Comparison of ENCODE assay signal across 8 cellular contexts in the genomic region with DNA sequence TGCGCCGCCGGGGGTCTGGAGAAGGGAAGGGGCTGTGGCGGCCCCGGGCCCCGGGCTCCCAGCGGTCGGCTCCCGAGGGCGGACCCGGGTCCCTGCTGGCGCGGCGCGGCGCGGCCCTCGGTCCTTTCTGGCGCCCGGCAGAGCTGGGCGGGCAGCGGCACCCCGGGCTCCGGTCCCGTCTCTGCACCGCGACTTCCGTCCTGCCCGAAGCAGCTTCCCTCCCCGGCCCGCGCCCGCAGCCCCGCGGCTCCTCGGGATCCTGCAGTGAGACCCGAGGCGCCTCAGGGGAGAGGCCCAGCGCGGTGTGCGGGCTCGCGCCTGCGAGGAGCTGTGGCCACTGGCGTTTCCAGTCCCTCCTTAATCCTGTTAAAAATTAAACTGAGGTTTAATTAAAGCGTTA. TPM values are rescaled to one million over a fixed set of nuclear protein-coding genes. Genes with fewer than 3 reads are reported as not detected.
A peak's percentile ranks its signal among the peaks of the same experiment; 100 is the strongest.
DNase-seq lines count a peak whose midpoint lies in the region; ATAC-seq and TF ChIP-seq lines count a peak whose summit lies in the region.
"Not testable (repeated sequence)": the region's sequence is repeated elsewhere in the genome, so short reads cannot be mapped to it uniquely, and the experiment has no call there.

No MANE protein-coding gene starts in this region.

- peaks cover 14% of the 10 kb centered on the region for H3K79me2 ChIP-seq in GM23338 (replicated peaks; ENCODE audit: insufficient read depth)

- not testable (repeated sequence) for H3K36me3 ChIP-seq in GM23338 (ENCODE audit: insufficient read depth)

- H3K9me2 ChIP-seq in GM23338 (ENCODE audit: insufficient read depth), result not testable (repeated sequence)

- not testable (repeated sequence) for H2AFZ ChIP-seq in GM23338

- H3K27ac ChIP-seq in GM23338 (ENCODE audit: low read depth), result not testable (repeated sequence)

- not testable (repeated sequence) for H3K27me3 Mint-ChIP-seq in GM23338 (ENCODE audit: insufficient read depth, low read depth, poor library complexity); activated CD8-positive, alpha-beta memory T cell treated with anti-CD3 and anti-CD28 coated beads, Interleukin-2, amount 10 ng/mL, durations not matched to agents 7 days and 5 days

- not testable (repeated sequence) for H3K4me2 ChIP-seq in GM23338

- H3K4me1 Mint-ChIP-seq in GM23338; activated CD8-positive, alpha-beta memory T cell treated with anti-CD3 and anti-CD28 coated beads, Interleukin-2, amount 10 ng/mL, durations not matched to agents 7 days and 5 days: not testable (repeated sequence)

- not testable (repeated sequence) for H4K20me1 ChIP-seq in GM23338 (replicated peaks; ENCODE audit: insufficient read depth)

- not testable (repeated sequence) for H3F3A ChIP-seq in GM23338 (replicated peaks; ENCODE audit: low read depth)

- H3K36me3 Mint-ChIP-seq in GM23338 (ENCODE audit: low read depth), result peaks cover 22% of the 10 kb centered on the region
- H3K36me3 Mint-ChIP-seq in activated CD8-positive, alpha-beta memory T cell treated with anti-CD3 and anti-CD28 coated beads, Interleukin-2, amount 10 ng/mL, durations not matched to agents 7 days and 5 days, result peaks cover 21% of the 10 kb centered on the region

- not testable (repeated sequence) for H3K4me1 ChIP-seq in GM23338 (ENCODE audit: insufficient read depth)

- intact Hi-C loops in left colon (cut with DNase I, micrococcal nuclease), result not testable (repeated sequence)

- CTCF ChIA-PET in activated CD8-positive, alpha-beta memory T cell treated with anti-CD3 and anti-CD28 coated beads, Interleukin-2, amount 10 ng/mL, durations not matched to agents 7 days and 5 days (lab: Charles Lee), result not testable (repeated sequence)

- H3K9me3 Mint-ChIP-seq in GM23338, result peaks cover 17% of the 10 kb centered on the region
- H3K9me3 Mint-ChIP-seq in activated CD8-positive, alpha-beta memory T cell treated with anti-CD3 and anti-CD28 coated beads, Interleukin-2, amount 10 ng/mL, durations not matched to agents 7 days and 5 days (ENCODE audit: low read depth), result not testable (repeated sequence)

- not testable (repeated sequence) for TF ChIP-seq CTCF in GM23338 (conservative IDR thresholded peaks at IDR 0.05; ENCODE audit: low read depth in 2 of 2)

- ATAC-seq in GM18519 (IDR thresholded peaks at IDR 0.05; ENCODE audit: low FRiP score, unreplicated experiment) (peak; percentile 30), GM19452 (IDR thresholded peaks at IDR 0.05; ENCODE audit: unreplicated experiment) (peak; percentile 60), GM23338 (peak; percentile 84), HG03039 (IDR thresholded peaks at IDR 0.05; ENCODE audit: unreplicated experiment) (peak; percentile 48), HG03469 (IDR thresholded peaks at IDR 0.05; ENCODE audit: unreplicated experiment) (peak; percentile 25), left colon (peak; percentile 79)
- peak; percentile 75 for ATAC-seq in activated CD8-positive, alpha-beta memory T cell treated with anti-CD3 and anti-CD28 coated beads, Interleukin-2, amount 10 ng/mL, durations not matched to agents 7 days and 5 days
- ATAC-seq in stimulated activated naive CD8-positive, alpha-beta T cell treated with anti-CD3 and anti-CD28 coated beads, Interleukin-15, Interleukin-2, amounts not matched to agents 100 U/mL and 50 U/mL, for 24 hours, result peak; percentile 62

- not testable (repeated sequence) for H3K4me3 ChIP-seq in GM23338

- H3K27me3 ChIP-seq in GM23338 (ENCODE audit: insufficient read depth), result not testable (repeated sequence)

- H3K27ac Mint-ChIP-seq in GM23338; activated CD8-positive, alpha-beta memory T cell treated with anti-CD3 and anti-CD28 coated beads, Interleukin-2, amount 10 ng/mL, durations not matched to agents 7 days and 5 days: not testable (repeated sequence)

- DNase-seq in GM23338 (ENCODE audit: low spot score); activated CD8-positive, alpha-beta memory T cell treated with anti-CD3 and anti-CD28 coated beads, Interleukin-2, amount 10 ng/mL, durations not matched to agents 7 days and 5 days; left colon; stimulated activated naive CD8-positive, alpha-beta T cell treated with anti-CD3 and anti-CD28 coated beads, Interleukin-15, Interleukin-2, amounts not matched to agents 100 U/mL and 50 U/mL, for 24 hours: not testable (repeated sequence)

- H3K4me3 Mint-ChIP-seq in GM23338; activated CD8-positive, alpha-beta memory T cell treated with anti-CD3 and anti-CD28 coated beads, Interleukin-2, amount 10 ng/mL, durations not matched to agents 7 days and 5 days: not testable (repeated sequence)

RNA-seq across cellular contexts. Expression of gene ZNF669, which starts 22.4 kb away (rescaled TPM):
- 21.7 and 25.4 TPM in 2 replicates for total RNA-seq in GM23338 (2014; rRNA removed; shearing (Covaris generic))
- 11.5 and 13.7 TPM in 2 replicates for polyA plus RNA-seq in GM23338 (2016; fragmentation: Nextera tagmentation; extraction: Ambion mirVana)
- 1 to 10 TPM; 8.2 to 9.2 TPM for total RNA-seq in activated CD8-positive, alpha-beta memory T cell treated with anti-CD3 and anti-CD28 coated beads, Interleukin-2, amount 10 ng/mL, durations not matched to agents 7 days and 5 days
- total RNA-seq in left colon, result 1 to 10 TPM; 4.9 to 5.9 TPM

RNA-seq across cellular contexts. Expression of gene ZNF124, which starts 45.2 kb away (rescaled TPM):
- total RNA-seq in GM23338 (2014; rRNA removed; shearing (Covaris generic)), result 43.9 and 45.7 TPM in 2 replicates
- 18.4 and 23.2 TPM in 2 replicates for polyA plus RNA-seq in GM23338 (2016; fragmentation: Nextera tagmentation; extraction: Ambion mirVana)
- 10 to 100 TPM; 15.0 to 18.6 TPM for total RNA-seq in activated CD8-positive, alpha-beta memory T cell treated with anti-CD3 and anti-CD28 coated beads, Interleukin-2, amount 10 ng/mL, durations not matched to agents 7 days and 5 days
- total RNA-seq in left colon, result 10 to 100 TPM; 36.9 to 62.3 TPM

RNA-seq across cellular contexts. Expression of gene ZNF670, which starts 48.0 kb away (rescaled TPM):
- 12.2 and 19.3 TPM in 2 replicates for total RNA-seq in GM23338 (2014; rRNA removed; shearing (Covaris generic))
- 6.7 and 8.0 TPM in 2 replicates for polyA plus RNA-seq in GM23338 (2016; fragmentation: Nextera tagmentation; extraction: Ambion mirVana)
- 1 to 10 TPM; 1.0 to 1.3 TPM for total RNA-seq in activated CD8-positive, alpha-beta memory T cell treated with anti-CD3 and anti-CD28 coated beads, Interleukin-2, amount 10 ng/mL, durations not matched to agents 7 days and 5 days
- total RNA-seq in left colon, result 1 to 10 TPM; 2.0 to 2.3 TPM

Comparison
In these comparisons a context has a peak if more than half of its experiments do, and no peak if none do; other contexts are left out.
1. ATAC-seq: peak in every context shown above with its lines; median percentile 84 in GM23338; 79 in left colon; 75 in activated CD8-positive, alpha-beta memory T cell treated with anti-CD3 and anti-CD28 coated beads, Interleukin-2, amount 10 ng/mL, durations not matched to agents 7 days and 5 days; 62 in stimulated activated naive CD8-positive, alpha-beta T cell treated with anti-CD3 and anti-CD28 coated beads, Interleukin-15, Interleukin-2, amounts not matched to agents 100 U/mL and 50 U/mL, for 24 hours; 60 in GM19452; 48 in HG03039; 30 in GM18519; 25 in HG03469.